Comparison of ENCODE assay signal across 19 cellular contexts in genomic region chr1:95534985-95535384, GRCh38.
DNase-seq lines count a peak whose midpoint lies in the region; ATAC-seq and TF ChIP-seq lines count a peak whose summit lies in the region.
"Had no signal": no experiment of that assay in that cellular context is flagged by ENCODE, and none has a peak within 500 bp of the region (broad histone marks: within the 10 kb centered on the region; RNA-seq: fewer than 3 reads in every experiment).

No MANE protein-coding gene starts in this region.

- H3K27me3 ChIP-seq in gastroesophageal sphincter: no peaks in the 10 kb centered on the region

- DNase-seq in H4 (ENCODE audit: low spot score) (peak; percentile 1), LoVo (ENCODE audit: low spot score) (no peak)
- no peak for DNase-seq in stimulated activated effector memory CD8-positive, alpha-beta T cell treated with anti-CD3 and anti-CD28 coated beads, Interleukin-12 subunit alpha, Interleukin-12 subunit beta, amount 100 ng/mL, for 72 hours (ENCODE audit: low spot score in 2 of 2)
- no peak for DNase-seq in activated CD4-positive, alpha-beta T cell treated with anti-CD3 and anti-CD28 coated beads, Interleukin-2, amount 50 U/mL, for 4 hours
- DNase-seq: Caco-2; CD4-positive, alpha-beta T cell; DMS153; EL; Kasumi-1; NCI-H1105; NCI-H2081; NCI-H2171 treated with DMSO at 0.1 percent for 48 hours; NCI-H446 had no signal

- H3K27ac ChIP-seq in VCaP (peak overlapping the region; percentile 46; the same call in 1 of the 2 replicates), gastroesophageal sphincter (no peak overlapping the region)
- H3K27ac ChIP-seq: A549 had no signal

- no peak for TF ChIP-seq EP300 in gastroesophageal sphincter (IDR thresholded peaks at IDR 0.05)

- H3K4me3 Mint-ChIP-seq in stimulated activated effector memory CD8-positive, alpha-beta T cell treated with anti-CD3 and anti-CD28 coated beads, Interleukin-12 subunit alpha, Interleukin-12 subunit beta, amount 100 ng/mL, for 72 hours: no peak overlapping the region
- H3K4me3 Mint-ChIP-seq: CD4-positive, alpha-beta T cell had no signal

- H3K9me3 ChIP-seq in gastroesophageal sphincter: no peaks in the 10 kb centered on the region
- H3K9me3 ChIP-seq: A549, Caco-2 had no signal

- TF ChIP-seq CTCF in VCaP (conservative IDR thresholded peaks at IDR 0.05): no peak
- no peak for TF ChIP-seq CTCF in gastroesophageal sphincter (IDR thresholded peaks at IDR 0.05)

- H3K4me3 ChIP-seq in gastroesophageal sphincter: no peak overlapping the region
- H3K4me3 ChIP-seq: A549 had no signal

- peak; percentile 34 for ATAC-seq in gastroesophageal sphincter
- ATAC-seq in stimulated activated effector memory CD8-positive, alpha-beta T cell treated with anti-CD3 and anti-CD28 coated beads, Interleukin-12 subunit alpha, Interleukin-12 subunit beta, amount 100 ng/mL, for 72 hours: peak; percentile 36
- no peak for ATAC-seq in GM21786 (IDR thresholded peaks at IDR 0.05; ENCODE audit: unreplicated experiment)
- ATAC-seq: A549, HCT116, Panc1 had no signal

- H3K4me1 Mint-ChIP-seq in stimulated activated effector memory CD8-positive, alpha-beta T cell treated with anti-CD3 and anti-CD28 coated beads, Interleukin-12 subunit alpha, Interleukin-12 subunit beta, amount 100 ng/mL, for 72 hours: no peaks in the 10 kb centered on the region

- 57 to 94% methylated on average over 4 of the region's 5 CpGs for WGBS in gastroesophageal sphincter (ENCODE audit: low coverage in 1 of 2), 2 donors

- H3K27ac Mint-ChIP-seq in stimulated activated effector memory CD8-positive, alpha-beta T cell treated with anti-CD3 and anti-CD28 coated beads, Interleukin-12 subunit alpha, Interleukin-12 subunit beta, amount 100 ng/mL, for 72 hours: no peak overlapping the region
- H3K27ac Mint-ChIP-seq: CD4-positive, alpha-beta T cell had no signal

- H3K4me1 ChIP-seq in gastroesophageal sphincter: peaks cover 0 to 25% (median 0%) of the 10 kb centered on the region in 3 donors
- H3K4me1 ChIP-seq: A549, Caco-2 had no signal

- TF ChIP-seq POLR2A in gastroesophageal sphincter (IDR thresholded peaks at IDR 0.05): no peak

- H3K36me3 Mint-ChIP-seq in stimulated activated effector memory CD8-positive, alpha-beta T cell treated with anti-CD3 and anti-CD28 coated beads, Interleukin-12 subunit alpha, Interleukin-12 subunit beta, amount 100 ng/mL, for 72 hours: no peaks in the 10 kb centered on the region

- peaks cover 3% of the 10 kb centered on the region for H3K9me3 Mint-ChIP-seq in stimulated activated effector memory CD8-positive, alpha-beta T cell treated with anti-CD3 and anti-CD28 coated beads, Interleukin-12 subunit alpha, Interleukin-12 subunit beta, amount 100 ng/mL, for 72 hours

- H3K36me3 ChIP-seq in gastroesophageal sphincter: no peaks in the 10 kb centered on the region
